In the genomic region with DNA sequence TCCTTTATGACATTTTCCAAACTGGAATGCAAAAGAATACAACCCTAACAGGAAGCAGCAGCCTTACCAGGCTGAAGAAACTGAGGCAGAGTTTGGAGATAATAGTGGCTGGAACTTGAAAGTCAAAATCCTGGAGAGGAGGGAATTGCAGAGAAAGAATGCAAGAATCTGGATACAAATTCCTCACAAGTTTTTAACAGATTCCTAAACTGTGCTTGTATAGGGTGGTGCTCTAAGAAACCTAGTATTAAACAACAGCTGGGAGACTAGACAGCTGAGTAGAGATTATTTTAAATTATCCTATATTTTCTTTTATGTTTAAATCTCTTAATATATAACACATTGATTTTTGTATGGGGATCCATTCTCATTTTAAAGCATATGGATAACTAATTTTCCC, we compare ENCODE assay signal across 31 cellular contexts.
"Had no signal": no experiment of that assay in that cellular context is flagged by ENCODE, and none has a peak within 500 bp of the region (broad histone marks: within the 10 kb centered on the region; RNA-seq: fewer than 3 reads in every experiment).

No MANE protein-coding gene starts in this region.

- H3K4me1 Mint-ChIP-seq: activated naive CD4-positive, alpha-beta T cell treated with anti-CD3 and anti-CD28 coated beads, Interleukin-2, amount 50 U/mL, for 24 hours; activated naive CD8-positive, alpha-beta T cell treated with anti-CD3 and anti-CD28 coated beads, Interleukin-2, amount 10 ng/mL, durations not matched to agents 7 days and 5 days had no signal

- DNase-seq: activated CD4-positive, alpha-beta T cell treated with anti-CD3 and anti-CD28 coated beads for 1 hour; activated CD4-positive, alpha-beta T cell treated with anti-CD3 and anti-CD28 coated beads for 48 hours; activated CD4-positive, alpha-beta T cell treated with anti-CD3 and anti-CD28 coated beads, Interleukin-2, amount 50 U/mL, for 48 hours; activated CD4-positive, CD25-positive, alpha-beta regulatory T cell; activated CD8-positive, alpha-beta T cell treated with anti-CD3 and anti-CD28 coated beads, Interleukin-2, amount 10 ng/mL, durations not matched to agents 7 days and 5 days; activated gamma-delta T cell; activated naive CD4-positive, alpha-beta T cell treated with Interleukin-2 at 50 U/mL for 16 hours; activated naive CD8-positive, alpha-beta T cell treated with anti-CD3 and anti-CD28 coated beads, Interleukin-2, amount 10 ng/mL, durations not matched to agents 7 days and 5 days; activated T-cell treated with anti-CD3 and anti-CD28 coated beads, Interleukin-2, amount 50 U/mL, for 24 hours; adrenal gland; body of pancreas; Kasumi-1; MG63; NCI-H1048; NCI-H1105 treated with DMSO at 0.1 percent for 48 hours; NCI-H1436; NCI-H1694; NCI-H1930; NCI-H2081 treated with DMSO at 0.1 percent for 48 hours; NCI-H226; NCI-H446 treated with DMSO at 0.1 percent for 48 hours; NCI-H524; NCI-H69; PC-9; Right ventricle myocardium superior; SW 1271; T1000; WERI-Rb-1 had no signal

- H3K27ac Mint-ChIP-seq: activated CD8-positive, alpha-beta T cell treated with anti-CD3 and anti-CD28 coated beads, Interleukin-2, amount 10 ng/mL, durations not matched to agents 7 days and 5 days; activated naive CD4-positive, alpha-beta T cell treated with anti-CD3 and anti-CD28 coated beads, Interleukin-2, amount 50 U/mL, for 24 hours; activated naive CD8-positive, alpha-beta T cell treated with anti-CD3 and anti-CD28 coated beads, Interleukin-2, amount 10 ng/mL, durations not matched to agents 7 days and 5 days; activated T-cell treated with anti-CD3 and anti-CD28 coated beads, Interleukin-2, amount 50 U/mL, for 24 hours; activated T-helper 2 cell treated with anti-CD3 and anti-CD28 coated beads, Interferon-gamma antibody, Interleukin-2, Interleukin-4, amounts not matched to agents 10 μg/mL and 5 μg/mL and 100 μg/mL, durations not matched to agents 14 hours and 24 hours and 36 hours had no signal

- H3K36me3 ChIP-seq: adrenal gland, breast epithelium had no signal

- H3K4me1 ChIP-seq: breast epithelium had no signal

- H3K9me3 ChIP-seq: adrenal gland, body of pancreas, breast epithelium, MG63 had no signal

- ATAC-seq: activated CD8-positive, alpha-beta T cell treated with anti-CD3 and anti-CD28 coated beads, Interleukin-2, amount 10 ng/mL, durations not matched to agents 7 days and 5 days; body of pancreas had no signal

- H3K4me3 ChIP-seq: adrenal gland, body of pancreas, breast epithelium, MG63, PC-9 had no signal

- H3K27me3 ChIP-seq: adrenal gland, body of pancreas, breast epithelium, MG63 had no signal

- H3K27me3 Mint-ChIP-seq: activated naive CD4-positive, alpha-beta T cell treated with anti-CD3 and anti-CD28 coated beads, Interleukin-2, amount 50 U/mL, for 24 hours; activated naive CD8-positive, alpha-beta T cell treated with anti-CD3 and anti-CD28 coated beads, Interleukin-2, amount 10 ng/mL, durations not matched to agents 7 days and 5 days; activated T-cell treated with anti-CD3 and anti-CD28 coated beads, Interleukin-2, amount 50 U/mL, for 24 hours had no signal

- H3K4me3 Mint-ChIP-seq: activated CD8-positive, alpha-beta T cell treated with anti-CD3 and anti-CD28 coated beads, Interleukin-2, amount 10 ng/mL, durations not matched to agents 7 days and 5 days; activated naive CD4-positive, alpha-beta T cell treated with anti-CD3 and anti-CD28 coated beads, Interleukin-2, amount 50 U/mL, for 24 hours; activated naive CD8-positive, alpha-beta T cell treated with anti-CD3 and anti-CD28 coated beads, Interleukin-2, amount 10 ng/mL, durations not matched to agents 7 days and 5 days; activated T-cell treated with anti-CD3 and anti-CD28 coated beads, Interleukin-2, amount 50 U/mL, for 24 hours had no signal

- H3K9me3 Mint-ChIP-seq: activated naive CD4-positive, alpha-beta T cell treated with anti-CD3 and anti-CD28 coated beads, Interleukin-2, amount 50 U/mL, for 24 hours; activated T-cell treated with anti-CD3 and anti-CD28 coated beads, Interleukin-2, amount 50 U/mL, for 24 hours; activated T-helper 2 cell treated with anti-CD3 and anti-CD28 coated beads, Interferon-gamma antibody, Interleukin-2, Interleukin-4, amounts not matched to agents 10 μg/mL and 5 μg/mL and 100 μg/mL, durations not matched to agents 14 hours and 24 hours and 36 hours had no signal
